1 cellular context compared by ENCODE assay signal in the genomic region with DNA sequence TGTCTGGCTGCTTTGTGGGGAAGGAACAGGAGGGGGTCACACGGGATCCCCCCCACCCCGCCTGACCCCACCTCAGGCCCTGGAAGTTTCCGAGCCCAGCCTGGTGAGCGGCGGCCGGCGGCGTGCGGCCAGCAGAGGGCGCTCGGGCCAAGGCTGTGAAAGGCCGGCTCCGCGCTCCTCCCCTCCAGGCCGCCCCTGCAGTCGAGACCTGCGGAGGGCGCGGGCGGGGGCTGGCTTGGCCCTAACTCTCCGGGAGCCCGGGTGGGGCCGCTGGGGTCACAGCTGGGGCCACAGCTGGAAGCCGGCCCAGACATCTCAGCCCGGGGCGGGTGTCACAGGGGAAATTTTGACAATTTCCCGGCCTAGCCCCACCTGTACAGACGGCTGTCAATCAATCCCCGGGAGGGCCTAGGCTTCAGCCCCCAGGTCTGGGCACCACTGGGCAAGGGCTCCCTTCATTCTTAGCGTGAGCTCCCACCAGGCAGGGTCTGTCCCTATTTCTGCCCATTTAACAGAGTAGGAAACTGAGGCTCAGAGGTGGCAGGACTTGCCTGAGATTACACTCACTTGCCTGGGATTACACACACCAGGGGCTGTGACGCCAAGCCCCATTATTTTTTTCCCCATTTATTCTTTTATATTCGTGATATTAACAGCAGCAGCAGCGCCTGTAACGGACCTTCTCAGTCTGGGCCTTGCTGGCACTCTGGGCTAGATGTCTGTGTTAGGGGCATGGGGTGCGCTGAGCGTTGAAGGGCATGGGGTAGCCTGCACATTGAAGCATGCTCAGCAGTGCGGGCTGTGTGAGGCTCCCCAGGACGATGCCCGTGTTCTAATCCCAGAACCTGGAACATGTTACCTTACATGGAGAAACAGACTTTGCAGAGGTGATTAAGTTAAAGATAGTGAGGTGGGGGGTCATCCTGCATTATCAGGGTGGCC.
TF ChIP-seq lines count a peak whose summit lies in the region.

No MANE protein-coding gene starts in this region.

TF ChIP-seq in HepG2, 621 proteins besides CTCF, POLR2A, EP300 and RAD21 (continued from another document and continues in another):
- TF ChIP-seq, protein P1, sequence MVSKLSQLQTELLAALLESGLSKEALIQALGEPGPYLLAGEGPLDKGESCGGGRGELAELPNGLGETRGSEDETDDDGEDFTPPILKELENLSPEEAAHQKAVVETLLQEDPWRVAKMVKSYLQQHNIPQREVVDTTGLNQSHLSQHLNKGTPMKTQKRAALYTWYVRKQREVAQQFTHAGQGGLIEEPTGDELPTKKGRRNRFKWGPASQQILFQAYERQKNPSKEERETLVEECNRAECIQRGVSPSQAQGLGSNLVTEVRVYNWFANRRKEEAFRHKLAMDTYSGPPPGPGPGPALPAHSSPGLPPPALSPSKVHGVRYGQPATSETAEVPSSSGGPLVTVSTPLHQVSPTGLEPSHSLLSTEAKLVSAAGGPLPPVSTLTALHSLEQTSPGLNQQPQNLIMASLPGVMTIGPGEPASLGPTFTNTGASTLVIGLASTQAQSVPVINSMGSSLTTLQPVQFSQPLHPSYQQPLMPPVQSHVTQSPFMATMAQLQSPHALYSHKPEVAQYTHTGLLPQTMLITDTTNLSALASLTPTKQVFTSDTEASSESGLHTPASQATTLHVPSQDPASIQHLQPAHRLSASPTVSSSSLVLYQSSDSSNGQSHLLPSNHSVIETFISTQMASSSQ (IDR thresholded peaks at IDR 0.05; ENCODE audit: low read depth): no peak
- TF ChIP-seq, protein P1 (CRISPR knock-in tag; IDR thresholded peaks at IDR 0.05; ENCODE audit: borderline replicate concordance): no peak
- 0 out of 2 replicates have a peak, but pooled peaks have one; percentile 29 for TF ChIP-seq ZNF160 (CRISPR knock-in tag; IDR thresholded peaks at IDR 0.05)
- TF ChIP-seq, protein P2, sequence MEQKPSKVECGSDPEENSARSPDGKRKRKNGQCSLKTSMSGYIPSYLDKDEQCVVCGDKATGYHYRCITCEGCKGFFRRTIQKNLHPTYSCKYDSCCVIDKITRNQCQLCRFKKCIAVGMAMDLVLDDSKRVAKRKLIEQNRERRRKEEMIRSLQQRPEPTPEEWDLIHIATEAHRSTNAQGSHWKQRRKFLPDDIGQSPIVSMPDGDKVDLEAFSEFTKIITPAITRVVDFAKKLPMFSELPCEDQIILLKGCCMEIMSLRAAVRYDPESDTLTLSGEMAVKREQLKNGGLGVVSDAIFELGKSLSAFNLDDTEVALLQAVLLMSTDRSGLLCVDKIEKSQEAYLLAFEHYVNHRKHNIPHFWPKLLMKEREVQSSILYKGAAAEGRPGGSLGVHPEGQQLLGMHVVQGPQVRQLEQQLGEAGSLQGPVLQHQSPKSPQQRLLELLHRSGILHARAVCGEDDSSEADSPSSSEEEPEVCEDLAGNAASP (CRISPR knock-in tag; IDR thresholded peaks at IDR 0.05; ENCODE audit: borderline replicate concordance): peak; percentile 53
- peak; percentile 48; the same call in 1 of the 2 replicates for TF ChIP-seq ARHGAP35 (CRISPR knock-in tag; IDR thresholded peaks at IDR 0.05; ENCODE audit: borderline replicate concordance)
- no peak for TF ChIP-seq SOX13 (IDR thresholded peaks at IDR 0.05)
- TF ChIP-seq SOX13 (CRISPR knock-in tag; conservative IDR thresholded peaks at IDR 0.05 in 1 of 2, IDR thresholded peaks at IDR 0.05 in 1 of 2): 0 out of 4 replicates have a peak, but pooled peaks of 1 of the 2 experiments have one; percentile 9
- TF ChIP-seq, protein P3, sequence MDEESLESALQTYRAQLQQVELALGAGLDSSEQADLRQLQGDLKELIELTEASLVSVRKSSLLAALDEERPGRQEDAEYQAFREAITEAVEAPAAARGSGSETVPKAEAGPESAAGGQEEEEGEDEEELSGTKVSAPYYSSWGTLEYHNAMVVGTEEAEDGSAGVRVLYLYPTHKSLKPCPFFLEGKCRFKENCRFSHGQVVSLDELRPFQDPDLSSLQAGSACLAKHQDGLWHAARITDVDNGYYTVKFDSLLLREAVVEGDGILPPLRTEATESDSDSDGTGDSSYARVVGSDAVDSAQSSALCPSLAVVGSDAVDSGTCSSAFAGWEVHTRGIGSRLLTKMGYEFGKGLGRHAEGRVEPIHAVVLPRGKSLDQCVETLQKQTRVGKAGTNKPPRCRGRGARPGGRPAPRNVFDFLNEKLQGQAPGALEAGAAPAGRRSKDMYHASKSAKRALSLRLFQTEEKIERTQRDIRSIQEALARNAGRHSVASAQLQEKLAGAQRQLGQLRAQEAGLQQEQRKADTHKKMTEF (CRISPR knock-in tag; IDR thresholded peaks at IDR 0.05): peak; percentile 48; the same call in 1 of the 2 replicates
- no peak for TF ChIP-seq DNMT3B (CRISPR knock-in tag; conservative IDR thresholded peaks at IDR 0.05)
- TF ChIP-seq HIVEP1 (CRISPR knock-in tag; IDR thresholded peaks at IDR 0.05): no peak
- TF ChIP-seq STAT5B (CRISPR knock-in tag; IDR thresholded peaks at IDR 0.05): 0 out of 2 replicates have a peak, but pooled peaks have one; percentile 17
- TF ChIP-seq, protein P4, sequence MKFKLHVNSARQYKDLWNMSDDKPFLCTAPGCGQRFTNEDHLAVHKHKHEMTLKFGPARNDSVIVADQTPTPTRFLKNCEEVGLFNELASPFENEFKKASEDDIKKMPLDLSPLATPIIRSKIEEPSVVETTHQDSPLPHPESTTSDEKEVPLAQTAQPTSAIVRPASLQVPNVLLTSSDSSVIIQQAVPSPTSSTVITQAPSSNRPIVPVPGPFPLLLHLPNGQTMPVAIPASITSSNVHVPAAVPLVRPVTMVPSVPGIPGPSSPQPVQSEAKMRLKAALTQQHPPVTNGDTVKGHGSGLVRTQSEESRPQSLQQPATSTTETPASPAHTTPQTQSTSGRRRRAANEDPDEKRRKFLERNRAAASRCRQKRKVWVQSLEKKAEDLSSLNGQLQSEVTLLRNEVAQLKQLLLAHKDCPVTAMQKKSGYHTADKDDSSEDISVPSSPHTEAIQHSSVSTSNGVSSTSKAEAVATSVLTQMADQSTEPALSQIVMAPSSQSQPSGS (CRISPR knock-in tag; IDR thresholded peaks at IDR 0.05): 0 out of 2 replicates have a peak, but pooled peaks have one; percentile 36
- TF ChIP-seq SRSF1 (optimal IDR thresholded peaks at IDR 0.05; ENCODE audit: low read depth, low read length): peak; percentile 50
- TF ChIP-seq, protein P5, sequence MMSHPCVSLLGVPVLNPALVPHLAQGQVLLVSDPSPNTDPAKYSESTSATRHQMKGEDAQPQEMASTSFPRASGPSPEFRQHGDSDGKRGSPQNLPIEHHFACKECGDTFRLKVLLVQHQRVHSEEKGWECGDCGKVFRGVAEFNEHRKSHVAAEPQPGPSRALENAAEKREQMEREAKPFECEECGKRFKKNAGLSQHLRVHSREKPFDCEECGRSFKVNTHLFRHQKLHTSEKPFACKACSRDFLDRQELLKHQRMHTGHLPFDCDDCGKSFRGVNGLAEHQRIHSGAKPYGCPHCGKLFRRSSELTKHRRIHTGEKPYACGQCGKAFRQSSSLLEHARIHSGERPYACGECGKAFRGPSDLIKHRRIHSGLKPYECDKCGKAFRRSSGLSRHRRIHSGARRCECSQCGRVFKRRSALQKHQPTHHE (CRISPR knock-in tag; IDR thresholded peaks at IDR 0.05; ENCODE audit: borderline replicate concordance): 0 out of 2 replicates have a peak, but pooled peaks have one; percentile 60
- 0 out of 2 replicates have a peak, but pooled peaks have one; percentile 73 for TF ChIP-seq NRL (CRISPR knock-in tag; IDR thresholded peaks at IDR 0.05; ENCODE audit: borderline replicate concordance)
- no peak for TF ChIP-seq NR2F2 (IDR thresholded peaks at IDR 0.05; ENCODE audit: borderline replicate concordance, low read depth)
- peak; percentile 40; the same call in 1 of the 2 replicates for TF ChIP-seq FOXC1 (CRISPR knock-in tag; IDR thresholded peaks at IDR 0.05; ENCODE audit: borderline replicate concordance)
- peak; percentile 21; the same call in 1 of the 2 replicates for TF ChIP-seq ZNF773 (CRISPR knock-in tag; IDR thresholded peaks at IDR 0.05; ENCODE audit: borderline replicate concordance)
- peak; percentile 60; the same call in 1 of the 2 replicates for TF ChIP-seq HDAC1 (CRISPR knock-in tag; IDR thresholded peaks at IDR 0.05)
- 0 out of 2 replicates have a peak, but pooled peaks have one; percentile 25 for TF ChIP-seq NR3C1 (CRISPR knock-in tag; IDR thresholded peaks at IDR 0.05)
- no peak for TF ChIP-seq MAFF (IDR thresholded peaks at IDR 0.05; ENCODE audit: low read depth, low read length)
- TF ChIP-seq, protein P6, sequence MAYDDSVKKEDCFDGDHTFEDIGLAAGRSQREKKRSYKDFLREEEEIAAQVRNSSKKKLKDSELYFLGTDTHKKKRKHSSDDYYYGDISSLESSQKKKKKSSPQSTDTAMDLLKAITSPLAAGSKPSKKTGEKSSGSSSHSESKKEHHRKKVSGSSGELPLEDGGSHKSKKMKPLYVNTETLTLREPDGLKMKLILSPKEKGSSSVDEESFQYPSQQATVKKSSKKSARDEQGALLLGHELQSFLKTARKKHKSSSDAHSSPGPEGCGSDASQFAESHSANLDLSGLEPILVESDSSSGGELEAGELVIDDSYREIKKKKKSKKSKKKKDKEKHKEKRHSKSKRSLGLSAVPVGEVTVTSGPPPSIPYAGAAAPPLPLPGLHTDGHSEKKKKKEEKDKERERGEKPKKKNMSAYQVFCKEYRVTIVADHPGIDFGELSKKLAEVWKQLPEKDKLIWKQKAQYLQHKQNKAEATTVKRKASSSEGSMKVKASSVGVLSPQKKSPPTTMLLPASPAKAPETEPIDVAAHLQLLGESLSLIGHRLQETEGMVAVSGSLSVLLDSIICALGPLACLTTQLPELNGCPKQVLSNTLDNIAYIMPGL (CRISPR knock-in tag; IDR thresholded peaks at IDR 0.05; ENCODE audit: borderline replicate concordance in 1 of 2, low read depth in 1 of 2): peak; percentile 35 to 85; a peak in 2 of 4 replicates
- 0 out of 4 replicates have a peak, but pooled peaks of 1 of the 2 experiments have one; percentile 41 for TF ChIP-seq KLF16 (CRISPR knock-in tag; IDR thresholded peaks at IDR 0.05)
- peak; percentile 82 for TF ChIP-seq SALL2 (CRISPR knock-in tag; IDR thresholded peaks at IDR 0.05)
- TF ChIP-seq, protein P7, sequence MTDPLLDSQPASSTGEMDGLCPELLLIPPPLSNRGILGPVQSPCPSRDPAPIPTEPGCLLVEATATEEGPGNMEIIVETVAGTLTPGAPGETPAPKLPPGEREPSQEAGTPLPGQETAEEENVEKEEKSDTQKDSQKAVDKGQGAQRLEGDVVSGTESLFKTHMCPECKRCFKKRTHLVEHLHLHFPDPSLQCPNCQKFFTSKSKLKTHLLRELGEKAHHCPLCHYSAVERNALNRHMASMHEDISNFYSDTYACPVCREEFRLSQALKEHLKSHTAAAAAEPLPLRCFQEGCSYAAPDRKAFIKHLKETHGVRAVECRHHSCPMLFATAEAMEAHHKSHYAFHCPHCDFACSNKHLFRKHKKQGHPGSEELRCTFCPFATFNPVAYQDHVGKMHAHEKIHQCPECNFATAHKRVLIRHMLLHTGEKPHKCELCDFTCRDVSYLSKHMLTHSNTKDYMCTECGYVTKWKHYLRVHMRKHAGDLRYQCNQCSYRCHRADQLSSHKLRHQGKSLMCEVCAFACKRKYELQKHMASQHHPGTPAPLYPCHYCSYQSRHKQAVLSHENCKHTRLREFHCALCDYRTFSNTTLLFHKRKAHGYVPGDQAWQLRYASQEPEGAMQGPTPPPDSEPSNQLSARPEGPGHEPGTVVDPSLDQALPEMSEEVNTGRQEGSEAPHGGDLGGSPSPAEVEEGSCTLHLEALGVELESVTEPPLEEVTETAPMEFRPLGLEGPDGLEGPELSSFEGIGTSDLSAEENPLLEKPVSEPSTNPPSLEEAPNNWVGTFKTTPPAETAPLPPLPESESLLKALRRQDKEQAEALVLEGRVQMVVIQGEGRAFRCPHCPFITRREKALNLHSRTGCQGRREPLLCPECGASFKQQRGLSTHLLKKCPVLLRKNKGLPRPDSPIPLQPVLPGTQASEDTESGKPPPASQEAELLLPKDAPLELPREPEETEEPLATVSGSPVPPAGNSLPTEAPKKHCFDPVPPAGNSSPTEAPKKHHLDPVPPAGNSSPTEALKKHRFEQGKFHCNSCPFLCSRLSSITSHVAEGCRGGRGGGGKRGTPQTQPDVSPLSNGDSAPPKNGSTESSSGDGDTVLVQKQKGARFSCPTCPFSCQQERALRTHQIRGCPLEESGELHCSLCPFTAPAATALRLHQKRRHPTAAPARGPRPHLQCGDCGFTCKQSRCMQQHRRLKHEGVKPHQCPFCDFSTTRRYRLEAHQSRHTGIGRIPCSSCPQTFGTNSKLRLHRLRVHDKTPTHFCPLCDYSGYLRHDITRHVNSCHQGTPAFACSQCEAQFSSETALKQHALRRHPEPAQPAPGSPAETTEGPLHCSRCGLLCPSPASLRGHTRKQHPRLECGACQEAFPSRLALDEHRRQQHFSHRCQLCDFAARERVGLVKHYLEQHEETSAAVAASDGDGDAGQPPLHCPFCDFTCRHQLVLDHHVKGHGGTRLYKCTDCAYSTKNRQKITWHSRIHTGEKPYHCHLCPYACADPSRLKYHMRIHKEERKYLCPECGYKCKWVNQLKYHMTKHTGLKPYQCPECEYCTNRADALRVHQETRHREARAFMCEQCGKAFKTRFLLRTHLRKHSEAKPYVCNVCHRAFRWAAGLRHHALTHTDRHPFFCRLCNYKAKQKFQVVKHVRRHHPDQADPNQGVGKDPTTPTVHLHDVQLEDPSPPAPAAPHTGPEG (CRISPR knock-in tag; IDR thresholded peaks at IDR 0.05): 0 out of 2 replicates have a peak, but pooled peaks have one; percentile 32
- TF ChIP-seq, protein P8, sequence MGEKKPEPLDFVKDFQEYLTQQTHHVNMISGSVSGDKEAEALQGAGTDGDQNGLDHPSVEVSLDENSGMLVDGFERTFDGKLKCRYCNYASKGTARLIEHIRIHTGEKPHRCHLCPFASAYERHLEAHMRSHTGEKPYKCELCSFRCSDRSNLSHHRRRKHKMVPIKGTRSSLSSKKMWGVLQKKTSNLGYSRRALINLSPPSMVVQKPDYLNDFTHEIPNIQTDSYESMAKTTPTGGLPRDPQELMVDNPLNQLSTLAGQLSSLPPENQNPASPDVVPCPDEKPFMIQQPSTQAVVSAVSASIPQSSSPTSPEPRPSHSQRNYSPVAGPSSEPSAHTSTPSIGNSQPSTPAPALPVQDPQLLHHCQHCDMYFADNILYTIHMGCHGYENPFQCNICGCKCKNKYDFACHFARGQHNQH (CRISPR knock-in tag; IDR thresholded peaks at IDR 0.05): peak; percentile 61; the same call in 1 of the 2 replicates
- no peak for TF ChIP-seq ZNF782 (CRISPR knock-in tag; IDR thresholded peaks at IDR 0.05; ENCODE audit: borderline replicate concordance)
- 0 out of 2 replicates have a peak, but pooled peaks have one; percentile 36 for TF ChIP-seq BRD4 (CRISPR knock-in tag; IDR thresholded peaks at IDR 0.05)
- no peak for TF ChIP-seq ZNF652 (CRISPR knock-in tag; IDR thresholded peaks at IDR 0.05; ENCODE audit: borderline replicate concordance, low read depth)
